18 cellular contexts compared by ENCODE assay signal in genomic region chr2:23746141-23746863, GRCh38.
A peak's percentile ranks its signal among the peaks of the same experiment; 100 is the strongest.
DNase-seq lines count a peak whose midpoint lies in the region; ATAC-seq, FAIRE-seq and TF ChIP-seq lines count a peak whose summit lies in the region.
"Had no signal": no experiment of that assay in that cellular context is flagged by ENCODE, and none has a peak within 500 bp of the region (broad histone marks: within the 10 kb centered on the region; RNA-seq: fewer than 3 reads in every experiment).

No MANE protein-coding gene starts in this region.

- TF ChIP-seq CTCF in A673 (conservative IDR thresholded peaks at IDR 0.05; ENCODE audit: low read depth, low read length): no peak
- no peak for TF ChIP-seq CTCF in K562 (IDR thresholded peaks at IDR 0.05 in 2 of 3, conservative IDR thresholded peaks at IDR 0.05 in 1 of 3; ENCODE audit: insufficient read depth in 2 of 3, low read depth in 1 of 3, low read length in 3 of 3)

- H2BK15ac ChIP-seq in neuronal stem cell (ENCODE audit: low read length): no peak overlapping the region

- H3K9ac ChIP-seq in K562 (ENCODE audit: insufficient read depth in 1 of 2, low read depth in 2 of 2, low read length in 2 of 2) (no peak overlapping the region), neuronal stem cell (ENCODE audit: low read depth, low read length, poor library complexity) (no peak overlapping the region)
- H3K9ac ChIP-seq: KMS-11 had no signal

- CTCF ChIA-PET in A673 (lab: Charles Lee): no interaction called here
- CTCF ChIA-PET in K562 (lab: Yijun Ruan, JAX; ENCODE audit: low intra/inter-chr PET ratio): no interaction called here

- H3K27ac ChIP-seq in A673 (ENCODE audit: low read depth, low read length, poor library complexity, severe bottlenecking) (peak overlapping the region; percentile 71), K562 (ENCODE audit: extremely low read depth, low read depth, low read length) (no peak overlapping the region), neuronal stem cell (replicated peaks; ENCODE audit: low read length) (no peak overlapping the region)
- H3K27ac ChIP-seq: KMS-11, ovary, upper lobe of right lung had no signal

- no peaks in the 10 kb centered on the region for H3K27me3 ChIP-seq in A673 (replicated peaks; ENCODE audit: insufficient read depth, low read depth, low read length, poor library complexity)
- no peaks in the 10 kb centered on the region for H3K27me3 ChIP-seq in K562 (ENCODE audit: control insufficient read depth in 2 of 2, insufficient read depth in 2 of 2, low read length in 2 of 2)
- H3K27me3 ChIP-seq in neuronal stem cell (ENCODE audit: control insufficient read depth in 3 of 3, insufficient read depth in 3 of 3, low read depth in 1 of 3, low read length in 3 of 3): no peaks in the 10 kb centered on the region
- H3K27me3 ChIP-seq: ovary, upper lobe of right lung had no signal

- no peak overlapping the region for H3K18ac ChIP-seq in neuronal stem cell (ENCODE audit: low read length)

- ATAC-seq in GM19023 (IDR thresholded peaks at IDR 0.05; ENCODE audit: unreplicated experiment) (peak; percentile 28), HG02840 (IDR thresholded peaks at IDR 0.05; ENCODE audit: low FRiP score, unreplicated experiment) (peak; percentile 21), K562 (no peak), HG02763 (IDR thresholded peaks at IDR 0.05; ENCODE audit: unreplicated experiment) (no peak)
- no peak for ATAC-seq in stimulated activated naive CD8-positive, alpha-beta T cell treated with anti-CD3 and anti-CD28 coated beads, Interleukin-15, Interleukin-2, amounts not matched to agents 100 U/mL and 50 U/mL, for 24 hours
- ATAC-seq: GM23338 had no signal

- no peak overlapping the region for H2AK5ac ChIP-seq in neuronal stem cell (ENCODE audit: low read depth, low read length)

- no peak overlapping the region for H2BK120ac ChIP-seq in neuronal stem cell (ENCODE audit: low read depth, low read length)

- no peak for DNase-seq in A673 (ENCODE audit: low spot score)
- DNase-seq in K562 (ENCODE audit: extremely low read depth in 1 of 4, low spot score in 3 of 4): no peak
- DNase-seq in activated CD4-positive, alpha-beta T cell treated with anti-CD3 and anti-CD28 coated beads for 1 hour: no peak
- DNase-seq in stimulated activated naive CD8-positive, alpha-beta T cell treated with anti-CD3 and anti-CD28 coated beads, Interleukin-15, Interleukin-2, amounts not matched to agents 100 U/mL and 50 U/mL, for 24 hours: no peak
- no peak for DNase-seq in neuronal stem cell (ENCODE audit: low spot score)
- DNase-seq: activated CD4-positive, alpha-beta T cell treated with anti-CD3 and anti-CD28 coated beads for 48 hours; activated naive CD8-positive, alpha-beta T cell treated with anti-CD3 and anti-CD28 coated beads for 36 hours; NCI-H1417 treated with DMSO at 0.1 percent for 48 hours; ovary; stimulated activated naive CD4-positive, alpha-beta T cell treated with Interleukin-2 at 50 U/mL for 16 hours; upper lobe of right lung had no signal

- H4K91ac ChIP-seq in neuronal stem cell (ENCODE audit: low read depth, low read length, poor library complexity): no peak overlapping the region

- H2BK12ac ChIP-seq in neuronal stem cell (ENCODE audit: low read length): no peak overlapping the region

- no peaks in the 10 kb centered on the region for H3K79me2 ChIP-seq in K562 (ENCODE audit: control insufficient read depth, insufficient read depth, low read length)

- H3K4ac ChIP-seq in neuronal stem cell (ENCODE audit: low read length): no peak overlapping the region

- intact Hi-C loops in A673 (cut with micrococcal nuclease; ENCODE audit: unreplicated experiment) (no loop called here), K562 (cut with micrococcal nuclease) (no loop called here)

- no peaks in the 10 kb centered on the region for H4K20me1 ChIP-seq in K562 (replicated peaks; ENCODE audit: control insufficient read depth, insufficient read depth, low read length)

- 32% methylated on average over 2 of the region's 2 CpGs for WGBS in K562 (ENCODE audit: insufficient coverage, low coverage, missing lambda C conversion rate)
- no CpG with 5 or more reads among the region's 2 CpGs for WGBS in neuronal stem cell (ENCODE audit: extremely low coverage in 2 of 2, insufficient read length in 2 of 2, insufficient replicate concordance in 1 of 2), 2 donors

- H2BK5ac ChIP-seq in neuronal stem cell (ENCODE audit: low read length): no peak overlapping the region

- peaks cover 42% of the 10 kb centered on the region for H3K4me1 ChIP-seq in A673 (ENCODE audit: insufficient read depth, low read length, poor library complexity, severe bottlenecking)
- H3K4me1 ChIP-seq in K562 (replicated peaks in 1 of 2; ENCODE audit: control insufficient read depth in 2 of 2, insufficient read depth in 2 of 2, low read length in 2 of 2): no peaks in the 10 kb centered on the region; a peak in 1 of 5 replicates
- H3K4me1 ChIP-seq in neuronal stem cell (ENCODE audit: control insufficient read depth in 2 of 2, insufficient read depth in 1 of 2, low read depth in 1 of 2, low read length in 2 of 2): no peaks in the 10 kb centered on the region

- H3K79me1 ChIP-seq in neuronal stem cell (ENCODE audit: low read depth, low read length): no peaks in the 10 kb centered on the region

- no peak for TF ChIP-seq RAD21 in K562 (CRISPR knock-in tag; conservative IDR thresholded peaks at IDR 0.05 in 1 of 2, IDR thresholded peaks at IDR 0.05 in 1 of 2)

- no peak overlapping the region for H3K14ac ChIP-seq in neuronal stem cell (ENCODE audit: low read length)

- no peak overlapping the region for H3K4me3 ChIP-seq in A673 (ENCODE audit: low read depth, low read length, poor library complexity, severe bottlenecking)
- H3K4me3 ChIP-seq in K562: no peak overlapping the region
- H3K4me3 ChIP-seq in neuronal stem cell (ENCODE audit: low read length in 2 of 2): no peak overlapping the region
- H3K4me3 ChIP-seq: GM23338, ovary, upper lobe of right lung had no signal

- H3K9me3 ChIP-seq in A673 (ENCODE audit: low read depth, low read length, poor library complexity, severe bottlenecking) (no peaks in the 10 kb centered on the region), K562 (replicated peaks; ENCODE audit: control insufficient read depth, insufficient read depth, low read depth, low read length) (no peaks in the 10 kb centered on the region), neuronal stem cell (replicated peaks in 1 of 2; ENCODE audit: control insufficient read depth in 2 of 2, insufficient read depth in 1 of 2, low read depth in 1 of 2, low read length in 2 of 2) (peaks cover 0 to 2% of the 10 kb centered on the region in 2 donors)
- H3K9me3 ChIP-seq: ovary, upper lobe of right lung had no signal

- no peak for FAIRE-seq in K562 (lab: Jason Lieb, UNC)
- FAIRE-seq: GM19239, keratinocyte had no signal

- H3K23ac ChIP-seq in neuronal stem cell (ENCODE audit: low read depth, low read length, poor library complexity): no peak overlapping the region

- POLR2A ChIA-PET in A673 (lab: Charles Lee; ENCODE audit: low non-redundant PET): no interaction called here
- POLR2A ChIA-PET in K562 (lab: Yijun Ruan, JAX): no interaction called here

- in situ Hi-C loops in K562 (cut with MboI): no loop called here

- H3K4me2 ChIP-seq in K562 (ENCODE audit: insufficient read depth, low read length) (no peak overlapping the region), neuronal stem cell (ENCODE audit: insufficient read depth, low read length, poor library complexity, severe bottlenecking) (no peak overlapping the region)
- H3K4me2 ChIP-seq: GM23338, KMS-11 had no signal

- BruUV-seq in A673 (replicated peaks; lab: Mats Ljungman, UMichigan) (no TSS peak), K562 (replicated peaks; lab: Mats Ljungman, UMichigan) (no TSS peak)

- H2AFZ ChIP-seq in K562 (ENCODE audit: low read depth, low read length): no peak overlapping the region
- H2AFZ ChIP-seq in neuronal stem cell (ENCODE audit: low read length): no peak overlapping the region
- H2AFZ ChIP-seq: GM23338 had no signal

- no peaks in the 10 kb centered on the region for H3K9me1 ChIP-seq in K562 (ENCODE audit: control insufficient read depth, insufficient read depth, low read length)

- no peaks in the 10 kb centered on the region for H3K36me3 ChIP-seq in A673 (ENCODE audit: insufficient read depth, low read length, poor library complexity, severe bottlenecking)
- peaks cover 7% of the 10 kb centered on the region; the same call in 2 of the 3 replicates for H3K36me3 ChIP-seq in K562 (ENCODE audit: control insufficient read depth, insufficient read depth, low read length)
- peaks cover 0 to 18% of the 10 kb centered on the region in 2 donors for H3K36me3 ChIP-seq in neuronal stem cell (replicated peaks in 1 of 2; ENCODE audit: control insufficient read depth in 2 of 2, insufficient read depth in 2 of 2, low read length in 2 of 2)
- H3K36me3 ChIP-seq: ovary had no signal

- H4K8ac ChIP-seq in neuronal stem cell (ENCODE audit: low read depth, low read length): no peak overlapping the region

- TF ChIP-seq POLR2A in K562 (conservative IDR thresholded peaks at IDR 0.05): no peak

- no peak for TF ChIP-seq EP300 in K562 (IDR thresholded peaks at IDR 0.05; ENCODE audit: low read length)

TF ChIP-seq in K562, 482 proteins besides CTCF, POLR2A, EP300 and RAD21 (continues in another document):
- no peak for TF ChIP-seq MYNN (IDR thresholded peaks at IDR 0.05)
- no peak for TF ChIP-seq MYNN (CRISPR knock-in tag; IDR thresholded peaks at IDR 0.05)
- TF ChIP-seq DPF2 (IDR thresholded peaks at IDR 0.05): 0 out of 2 replicates have a peak, but pooled peaks have one; percentile 28
- TF ChIP-seq ZNF239 (CRISPR knock-in tag; IDR thresholded peaks at IDR 0.05): no peak
- TF ChIP-seq TCF7 (IDR thresholded peaks at IDR 0.05; ENCODE audit: borderline replicate concordance): no peak
- TF ChIP-seq KLF6 (CRISPR knock-in tag; IDR thresholded peaks at IDR 0.05; ENCODE audit: borderline replicate concordance): no peak
- TF ChIP-seq MYBL2 (IDR thresholded peaks at IDR 0.05; ENCODE audit: low read depth): no peak
- TF ChIP-seq MYBL2 (CRISPR knock-in tag; IDR thresholded peaks at IDR 0.05; ENCODE audit: borderline replicate concordance): no peak
- TF ChIP-seq TCF3 (CRISPR knock-in tag; IDR thresholded peaks at IDR 0.05): peak; percentile 62
- TF ChIP-seq TRIM25 (IDR thresholded peaks at IDR 0.05; ENCODE audit: borderline replicate concordance): no peak
- no peak for TF ChIP-seq SMARCA4 (IDR thresholded peaks at IDR 0.05)

Comparison
In these comparisons a context has a peak if more than half of its experiments do, and no peak if none do; other contexts are left out.
1. ATAC-seq: peak in GM19023 (single experiment) and HG02840 (single experiment); none in K562 (single experiment), HG02763 (single experiment) and stimulated activated naive CD8-positive, alpha-beta T cell treated with anti-CD3 and anti-CD28 coated beads, Interleukin-15, Interleukin-2, amounts not matched to agents 100 U/mL and 50 U/mL, for 24 hours (single experiment).